1 cellular context compared by ENCODE assay signal in the genomic region with DNA sequence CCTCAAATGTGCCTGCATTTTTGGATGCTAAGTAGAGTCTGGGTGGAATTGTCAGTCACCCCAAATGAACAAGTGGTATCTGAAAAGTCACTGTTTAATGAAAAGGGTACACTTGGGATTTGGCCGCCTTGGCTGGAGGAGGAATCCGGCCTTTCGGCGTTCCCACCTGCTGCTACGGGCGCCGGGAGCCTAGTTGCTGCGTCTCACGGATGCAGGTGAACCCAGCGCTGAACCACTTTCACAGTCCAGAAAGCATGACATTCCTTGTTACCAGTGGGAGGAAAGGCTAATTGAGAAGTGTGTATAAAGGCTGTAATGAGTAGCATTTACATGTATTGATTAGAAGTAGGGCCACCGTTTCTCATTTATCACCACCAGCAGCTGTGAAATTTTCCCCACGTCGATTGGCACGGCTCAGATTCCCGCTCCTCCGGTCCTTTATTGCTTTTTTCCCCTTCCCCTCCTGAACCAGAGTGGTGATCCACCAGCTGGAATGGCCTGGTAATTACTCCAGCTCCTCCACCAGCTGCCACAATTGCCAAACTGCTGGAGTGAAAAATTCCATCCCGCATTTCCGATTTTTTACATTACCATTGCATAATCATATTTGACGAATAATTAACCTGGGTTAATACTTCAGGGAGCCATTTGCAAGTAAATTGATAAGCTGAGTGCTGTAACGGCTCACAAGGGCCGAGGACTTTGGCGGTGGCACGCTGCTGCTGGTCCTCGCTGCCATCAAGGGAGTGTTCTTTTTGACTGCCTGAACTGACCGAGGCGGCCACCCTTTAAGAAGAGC.
TF ChIP-seq lines count a peak whose summit lies in the region.

No MANE protein-coding gene starts in this region.

TF ChIP-seq in SK-N-SH, 30 proteins besides CTCF, POLR2A, EP300 and RAD21 (continued from another document):
- no peak for TF ChIP-seq EZH2phosphoT487 (IDR thresholded peaks at IDR 0.05; ENCODE audit: borderline replicate concordance, low read depth)
- TF ChIP-seq MEF2A (IDR thresholded peaks at IDR 0.05; ENCODE audit: borderline replicate concordance, low read depth): no peak
- no peak for TF ChIP-seq POLR2AphosphoS5 (IDR thresholded peaks at IDR 0.05; ENCODE audit: low read depth, low read length)
- no peak for TF ChIP-seq FOXM1 (IDR thresholded peaks at IDR 0.05; ENCODE audit: low read depth)
- TF ChIP-seq YY1 (IDR thresholded peaks at IDR 0.05; ENCODE audit: low read depth): no peak
- no peak for TF ChIP-seq TAF1 (IDR thresholded peaks at IDR 0.05; ENCODE audit: borderline replicate concordance, low read depth, low read length)
- TF ChIP-seq, protein P1, sequence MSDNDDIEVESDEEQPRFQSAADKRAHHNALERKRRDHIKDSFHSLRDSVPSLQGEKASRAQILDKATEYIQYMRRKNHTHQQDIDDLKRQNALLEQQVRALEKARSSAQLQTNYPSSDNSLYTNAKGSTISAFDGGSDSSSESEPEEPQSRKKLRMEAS (IDR thresholded peaks at IDR 0.05; ENCODE audit: low read depth): no peak
- no peak for TF ChIP-seq TEAD4 (IDR thresholded peaks at IDR 0.05; ENCODE audit: borderline replicate concordance, insufficient read depth)
- TF ChIP-seq CHD2 (IDR thresholded peaks at IDR 0.05; ENCODE audit: low read length, partially characterized antibody): no peak
- TF ChIP-seq SMC3 (IDR thresholded peaks at IDR 0.05; ENCODE audit: low read depth, low read length): no peak
- TF ChIP-seq JUND (IDR thresholded peaks at IDR 0.05): no peak
- TF ChIP-seq SIN3A (IDR thresholded peaks at IDR 0.05; ENCODE audit: borderline replicate concordance, low read depth, low read length): no peak
- TF ChIP-seq, protein P2, sequence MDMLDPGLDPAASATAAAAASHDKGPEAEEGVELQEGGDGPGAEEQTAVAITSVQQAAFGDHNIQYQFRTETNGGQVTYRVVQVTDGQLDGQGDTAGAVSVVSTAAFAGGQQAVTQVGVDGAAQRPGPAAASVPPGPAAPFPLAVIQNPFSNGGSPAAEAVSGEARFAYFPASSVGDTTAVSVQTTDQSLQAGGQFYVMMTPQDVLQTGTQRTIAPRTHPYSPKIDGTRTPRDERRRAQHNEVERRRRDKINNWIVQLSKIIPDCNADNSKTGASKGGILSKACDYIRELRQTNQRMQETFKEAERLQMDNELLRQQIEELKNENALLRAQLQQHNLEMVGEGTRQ (IDR thresholded peaks at IDR 0.05; ENCODE audit: borderline replicate concordance, low read depth, low read length): no peak
- no peak for TF ChIP-seq RCOR1 (IDR thresholded peaks at IDR 0.05; ENCODE audit: low read length)
- no peak for TF ChIP-seq FOSL2 (IDR thresholded peaks at IDR 0.05; ENCODE audit: borderline replicate concordance, low read depth)
